In the genomic region with DNA sequence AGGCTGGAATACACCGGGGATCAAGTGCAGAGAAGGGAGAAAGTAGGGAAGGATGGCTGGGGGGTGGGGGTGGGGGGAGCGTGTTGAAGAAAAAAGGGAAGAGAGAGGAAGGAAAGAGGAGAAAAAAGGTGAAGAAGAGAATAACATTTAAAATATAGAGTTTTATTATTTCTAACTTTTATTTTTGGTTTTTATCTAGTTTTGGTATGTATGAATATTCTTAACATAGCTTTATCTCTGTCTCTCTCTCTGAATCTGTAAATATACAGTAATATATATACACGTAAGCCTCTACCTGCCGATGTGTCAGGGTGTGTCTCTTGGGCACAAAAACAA, we compare ENCODE assay signal across 7 cellular contexts. TPM values are rescaled to one million over a fixed set of nuclear protein-coding genes. Genes with fewer than 3 reads are reported as not detected.
DNase-seq lines count a peak whose midpoint lies in the region; ATAC-seq and TF ChIP-seq lines count a peak whose summit lies in the region.

No MANE protein-coding gene starts in this region.

- WGBS in gastroesophageal sphincter (ENCODE audit: low coverage in 1 of 2), 2 donors: 4 to 18% methylated on average over 4 of the region's 4 CpGs

- peaks cover 0 to 33% (median 13%) of the 10 kb centered on the region in 3 donors for H3K4me1 ChIP-seq in gastroesophageal sphincter

- ATAC-seq in activated CD8-positive, alpha-beta T cell treated with anti-CD3 and anti-CD28 coated beads, Interleukin-2, amount 10 ng/mL, durations not matched to agents 7 days and 5 days: no peak
- no peak for ATAC-seq in gastroesophageal sphincter
- ATAC-seq in stimulated activated effector memory CD8-positive, alpha-beta T cell treated with anti-CD3 and anti-CD28 coated beads, Interleukin-12 subunit alpha, Interleukin-12 subunit beta, amount 100 ng/mL, for 72 hours: no peak

- peaks cover 17% of the 10 kb centered on the region for H3K27me3 ChIP-seq in gastroesophageal sphincter

- no peak for TF ChIP-seq POLR2A in gastroesophageal sphincter (IDR thresholded peaks at IDR 0.05)

- H3K9me3 Mint-ChIP-seq in activated CD8-positive, alpha-beta T cell treated with anti-CD3 and anti-CD28 coated beads, Interleukin-2, amount 10 ng/mL, durations not matched to agents 7 days and 5 days (ENCODE audit: insufficient read depth): no peaks in the 10 kb centered on the region
- no peaks in the 10 kb centered on the region for H3K9me3 Mint-ChIP-seq in stimulated activated effector memory CD8-positive, alpha-beta T cell treated with anti-CD3 and anti-CD28 coated beads, Interleukin-12 subunit alpha, Interleukin-12 subunit beta, amount 100 ng/mL, for 72 hours

- peaks cover 18% of the 10 kb centered on the region for H3K36me3 Mint-ChIP-seq in activated CD8-positive, alpha-beta T cell treated with anti-CD3 and anti-CD28 coated beads, Interleukin-2, amount 10 ng/mL, durations not matched to agents 7 days and 5 days (ENCODE audit: low read depth)
- peaks cover 12% of the 10 kb centered on the region for H3K36me3 Mint-ChIP-seq in stimulated activated effector memory CD8-positive, alpha-beta T cell treated with anti-CD3 and anti-CD28 coated beads, Interleukin-12 subunit alpha, Interleukin-12 subunit beta, amount 100 ng/mL, for 72 hours

- POLR2A ChIA-PET in activated CD8-positive, alpha-beta T cell treated with anti-CD3 and anti-CD28 coated beads, Interleukin-2, amount 10 ng/mL, durations not matched to agents 7 days and 5 days (lab: Charles Lee): interaction anchor here (2.3 kb wide), 1 partner anchor 26 kb away, joined by 14 read pairs; no protein-coding TSS in a partner anchor

- H3K36me3 ChIP-seq in gastroesophageal sphincter: no peaks in the 10 kb centered on the region

- no peaks in the 10 kb centered on the region for H3K9me3 ChIP-seq in gastroesophageal sphincter

- TF ChIP-seq CTCF in HFF-Myc (IDR thresholded peaks at IDR 0.05; ENCODE audit: low read depth, low read length, missing control alignments) (no peak), gastroesophageal sphincter (IDR thresholded peaks at IDR 0.05) (no peak)

- H3K27me3 Mint-ChIP-seq in activated CD8-positive, alpha-beta T cell treated with anti-CD3 and anti-CD28 coated beads, Interleukin-2, amount 10 ng/mL, durations not matched to agents 7 days and 5 days (ENCODE audit: low read depth): no peaks in the 10 kb centered on the region

- peak overlapping the region; percentile 95 for H3K4me3 Mint-ChIP-seq in activated CD8-positive, alpha-beta T cell treated with anti-CD3 and anti-CD28 coated beads, Interleukin-2, amount 10 ng/mL, durations not matched to agents 7 days and 5 days
- H3K4me3 Mint-ChIP-seq in stimulated activated effector memory CD8-positive, alpha-beta T cell treated with anti-CD3 and anti-CD28 coated beads, Interleukin-12 subunit alpha, Interleukin-12 subunit beta, amount 100 ng/mL, for 72 hours: peak overlapping the region; percentile 91

- CTCF ChIA-PET in activated CD8-positive, alpha-beta T cell treated with anti-CD3 and anti-CD28 coated beads, Interleukin-2, amount 10 ng/mL, durations not matched to agents 7 days and 5 days (lab: Charles Lee): interaction anchor here (0.9 to 4.8 kb wide), 21 partner anchors 10 to 103 kb away, joined by 3 to 35 read pairs (median 4); no protein-coding TSS in a partner anchor

- peak overlapping the region; percentile 89 to 95 (median 92) for H3K27ac ChIP-seq in gastroesophageal sphincter

- H3K27ac Mint-ChIP-seq in activated CD8-positive, alpha-beta T cell treated with anti-CD3 and anti-CD28 coated beads, Interleukin-2, amount 10 ng/mL, durations not matched to agents 7 days and 5 days: peak overlapping the region; percentile 96
- peak overlapping the region; percentile 88 for H3K27ac Mint-ChIP-seq in stimulated activated effector memory CD8-positive, alpha-beta T cell treated with anti-CD3 and anti-CD28 coated beads, Interleukin-12 subunit alpha, Interleukin-12 subunit beta, amount 100 ng/mL, for 72 hours

- TF ChIP-seq EP300 in gastroesophageal sphincter (IDR thresholded peaks at IDR 0.05): no peak

- H3K4me3 ChIP-seq in HFF-Myc (replicated peaks; ENCODE audit: low read depth, low read length): peak overlapping the region; percentile 48
- peak overlapping the region; percentile 72 to 81 for H3K4me3 ChIP-seq in gastroesophageal sphincter

- H3K4me1 Mint-ChIP-seq in activated CD8-positive, alpha-beta T cell treated with anti-CD3 and anti-CD28 coated beads, Interleukin-2, amount 10 ng/mL, durations not matched to agents 7 days and 5 days (ENCODE audit: low read depth): peaks cover 50% of the 10 kb centered on the region
- H3K4me1 Mint-ChIP-seq in stimulated activated effector memory CD8-positive, alpha-beta T cell treated with anti-CD3 and anti-CD28 coated beads, Interleukin-12 subunit alpha, Interleukin-12 subunit beta, amount 100 ng/mL, for 72 hours: peaks cover 48% of the 10 kb centered on the region

- DNase-seq in HFF-Myc (ENCODE audit: extremely low read depth, low read depth) (no peak), HPDE6-E6E7 (ENCODE audit: extremely low spot score) (no peak), T-helper 9 cell (no peak)
- DNase-seq in activated CD8-positive, alpha-beta T cell treated with anti-CD3 and anti-CD28 coated beads, Interleukin-2, amount 10 ng/mL, durations not matched to agents 7 days and 5 days: no peak
- DNase-seq in stimulated activated effector memory CD8-positive, alpha-beta T cell treated with anti-CD3 and anti-CD28 coated beads, Interleukin-12 subunit alpha, Interleukin-12 subunit beta, amount 100 ng/mL, for 72 hours (ENCODE audit: low spot score in 2 of 2): no peak
- DNase-seq in activated effector memory CD4-positive, alpha-beta T cell treated with Interleukin-2 at 50 U/mL for 16 hours: no peak

RNA-seq across cellular contexts. Expression of a gene that starts 30.0 kb away (rescaled TPM):
- 100 to 1,000 TPM; 170 to 181 TPM for total RNA-seq in activated CD8-positive, alpha-beta T cell treated with anti-CD3 and anti-CD28 coated beads, Interleukin-2, amount 10 ng/mL, durations not matched to agents 7 days and 5 days
- 10 to 100 TPM; 39.2 to 73.0 (median 46.4) TPM for total RNA-seq in gastroesophageal sphincter
